8 cellular contexts compared by ENCODE assay signal in genomic region chr2:195486987-195487644, GRCh38.
DNase-seq lines count a peak whose midpoint lies in the region; ATAC-seq, FAIRE-seq and TF ChIP-seq lines count a peak whose summit lies in the region.

No MANE protein-coding gene starts in this region.

- H3K36me3 ChIP-seq in GM23338 (ENCODE audit: insufficient read depth) (no peaks in the 10 kb centered on the region), MG63 (no peaks in the 10 kb centered on the region), colonic mucosa (no peaks in the 10 kb centered on the region)

- no peak overlapping the region for H3K9ac ChIP-seq in colonic mucosa (ENCODE audit: low read depth in 2 of 2, low read length in 2 of 2)

- peaks cover 8% of the 10 kb centered on the region for H3K4me1 ChIP-seq in GM23338 (ENCODE audit: insufficient read depth)
- no peaks in the 10 kb centered on the region for H3K4me1 ChIP-seq in colonic mucosa

- H3K4me1 Mint-ChIP-seq in GM23338 = peaks cover 16% of the 10 kb centered on the region

- DNase-seq in GM18507 (ENCODE audit: extremely low spot score, insufficient read length, low read depth) (no peak), GM23338 (ENCODE audit: low spot score) (no peak), MG63 (peak; percentile 13), amniotic epithelial cell (ENCODE audit: low read depth) (peak; percentile 90), urothelium cell line (ENCODE audit: low spot score) (peak; percentile 32), epidermal melanocyte (ENCODE audit: insufficient read length, low spot score) (no peak), colonic mucosa (no peak)

- ATAC-seq in GM23338 = no peak
- no peak for ATAC-seq in esophagus mucosa

- no peaks in the 10 kb centered on the region for H3K27me3 Mint-ChIP-seq in GM23338 (ENCODE audit: insufficient read depth, low read depth, poor library complexity)

- H2AFZ ChIP-seq in GM23338 = peak overlapping the region; percentile 72

- no peak overlapping the region for H3K4me3 ChIP-seq in GM23338
- no peak overlapping the region for H3K4me3 ChIP-seq in MG63
- H3K4me3 ChIP-seq in colonic mucosa = no peak overlapping the region

- H3K27me3 ChIP-seq in GM23338 (ENCODE audit: insufficient read depth) (no peaks in the 10 kb centered on the region), MG63 (no peaks in the 10 kb centered on the region), colonic mucosa (no peaks in the 10 kb centered on the region)

- intact Hi-C loops in colonic mucosa (cut with DNase I) = no loop called here

- no peaks in the 10 kb centered on the region for H3K9me3 ChIP-seq in MG63
- no peaks in the 10 kb centered on the region for H3K9me3 ChIP-seq in colonic mucosa

- TF ChIP-seq CTCF in GM23338 (conservative IDR thresholded peaks at IDR 0.05; ENCODE audit: low read depth in 2 of 2) (no peak), colonic mucosa (IDR thresholded peaks at IDR 0.05) (no peak)

- H3K27ac Mint-ChIP-seq in GM23338 = no peak overlapping the region

- H4K20me1 ChIP-seq in GM23338 (replicated peaks; ENCODE audit: insufficient read depth) = no peaks in the 10 kb centered on the region

- H3K9me2 ChIP-seq in GM23338 (ENCODE audit: insufficient read depth) = peaks cover 9% of the 10 kb centered on the region

- peak; percentile 57 for FAIRE-seq in GM18507 (lab: Jason Lieb, UNC)
- FAIRE-seq in urothelium cell line (lab: Jason Lieb, UNC) = no peak

- no peaks in the 10 kb centered on the region for H3K9me3 Mint-ChIP-seq in GM23338

- no peak overlapping the region for H3K4me3 Mint-ChIP-seq in GM23338

- H3K27ac ChIP-seq in GM23338 (ENCODE audit: low read depth) (no peak overlapping the region), colonic mucosa (no peak overlapping the region)

- H3K36me3 Mint-ChIP-seq in GM23338 (ENCODE audit: low read depth) = no peaks in the 10 kb centered on the region

- no peaks in the 10 kb centered on the region for H3F3A ChIP-seq in GM23338 (replicated peaks; ENCODE audit: low read depth)

- no peak overlapping the region for H3K4me2 ChIP-seq in GM23338

- H3K79me2 ChIP-seq in GM23338 (replicated peaks; ENCODE audit: insufficient read depth) = no peaks in the 10 kb centered on the region

TF ChIP-seq in GM23338, 12 proteins besides CTCF, POLR2A, EP300 and RAD21:
- TF ChIP-seq ETS1 (IDR thresholded peaks at IDR 0.05) = no peak
- no peak for TF ChIP-seq STAT1 (IDR thresholded peaks at IDR 0.05; ENCODE audit: unreplicated experiment)
- no peak for TF ChIP-seq EZH2phosphoT487 (IDR thresholded peaks at IDR 0.05; ENCODE audit: unreplicated experiment)
- no peak for TF ChIP-seq NANOG (IDR thresholded peaks at IDR 0.05; ENCODE audit: borderline replicate concordance)
- TF ChIP-seq, protein P1, sequence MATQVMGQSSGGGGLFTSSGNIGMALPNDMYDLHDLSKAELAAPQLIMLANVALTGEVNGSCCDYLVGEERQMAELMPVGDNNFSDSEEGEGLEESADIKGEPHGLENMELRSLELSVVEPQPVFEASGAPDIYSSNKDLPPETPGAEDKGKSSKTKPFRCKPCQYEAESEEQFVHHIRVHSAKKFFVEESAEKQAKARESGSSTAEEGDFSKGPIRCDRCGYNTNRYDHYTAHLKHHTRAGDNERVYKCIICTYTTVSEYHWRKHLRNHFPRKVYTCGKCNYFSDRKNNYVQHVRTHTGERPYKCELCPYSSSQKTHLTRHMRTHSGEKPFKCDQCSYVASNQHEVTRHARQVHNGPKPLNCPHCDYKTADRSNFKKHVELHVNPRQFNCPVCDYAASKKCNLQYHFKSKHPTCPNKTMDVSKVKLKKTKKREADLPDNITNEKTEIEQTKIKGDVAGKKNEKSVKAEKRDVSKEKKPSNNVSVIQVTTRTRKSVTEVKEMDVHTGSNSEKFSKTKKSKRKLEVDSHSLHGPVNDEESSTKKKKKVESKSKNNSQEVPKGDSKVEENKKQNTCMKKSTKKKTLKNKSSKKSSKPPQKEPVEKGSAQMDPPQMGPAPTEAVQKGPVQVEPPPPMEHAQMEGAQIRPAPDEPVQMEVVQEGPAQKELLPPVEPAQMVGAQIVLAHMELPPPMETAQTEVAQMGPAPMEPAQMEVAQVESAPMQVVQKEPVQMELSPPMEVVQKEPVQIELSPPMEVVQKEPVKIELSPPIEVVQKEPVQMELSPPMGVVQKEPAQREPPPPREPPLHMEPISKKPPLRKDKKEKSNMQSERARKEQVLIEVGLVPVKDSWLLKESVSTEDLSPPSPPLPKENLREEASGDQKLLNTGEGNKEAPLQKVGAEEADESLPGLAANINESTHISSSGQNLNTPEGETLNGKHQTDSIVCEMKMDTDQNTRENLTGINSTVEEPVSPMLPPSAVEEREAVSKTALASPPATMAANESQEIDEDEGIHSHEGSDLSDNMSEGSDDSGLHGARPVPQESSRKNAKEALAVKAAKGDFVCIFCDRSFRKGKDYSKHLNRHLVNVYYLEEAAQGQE (IDR thresholded peaks at IDR 0.05; ENCODE audit: unreplicated experiment) = no peak
- TF ChIP-seq POLR2AphosphoS5 (IDR thresholded peaks at IDR 0.05; ENCODE audit: low read depth) = no peak

Comparison
In these comparisons a context has a peak if more than half of its experiments do, and no peak if none do; other contexts are left out.
1. DNase-seq: peak in MG63 (single experiment), amniotic epithelial cell (single experiment) and urothelium cell line (single experiment); none in GM18507 (single experiment), GM23338 (single experiment), epidermal melanocyte (single experiment) and colonic mucosa (single experiment).